3 cellular contexts compared by ENCODE assay signal in the genomic region with DNA sequence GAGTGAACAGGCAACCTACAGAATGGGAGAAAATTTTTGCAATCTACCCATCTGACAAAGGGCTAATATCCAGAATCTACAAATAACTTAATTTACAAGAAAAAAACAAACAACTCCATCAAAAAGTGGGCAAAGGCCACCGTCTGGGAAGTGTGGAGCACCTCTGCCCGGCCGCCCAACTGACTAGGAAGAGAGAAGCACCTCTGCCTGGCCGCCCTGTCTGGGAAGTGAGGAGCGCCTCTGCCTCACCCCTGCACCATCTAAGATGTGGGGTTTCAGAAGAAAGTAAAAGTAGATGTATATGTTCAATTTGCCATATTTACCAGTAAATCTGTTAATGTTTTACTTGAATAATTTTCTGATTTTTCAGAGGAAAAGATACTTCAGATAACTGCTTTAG.
"Had no signal": no experiment of that assay in that cellular context is flagged by ENCODE, and none has a peak within 500 bp of the region (broad histone marks: within the 10 kb centered on the region; RNA-seq: fewer than 3 reads in every experiment).

No MANE protein-coding gene starts in this region.

- ATAC-seq: HepG2, K562 had no signal

- H3K9ac ChIP-seq: KMS-11 had no signal

- H3K4me2 ChIP-seq: KMS-11 had no signal

- H3K4me3 ChIP-seq: K562 had no signal
